17 cellular contexts compared by ENCODE assay signal in genomic region chr12:105315130-105315529, GRCh38. TPM values are rescaled to one million over a fixed set of nuclear protein-coding genes. Genes with fewer than 3 reads are reported as not detected.
A peak's percentile ranks its signal among the peaks of the same experiment; 100 is the strongest.
DNase-seq lines count a peak whose midpoint lies in the region; TF ChIP-seq lines count a peak whose summit lies in the region.
"Had no signal": no experiment of that assay in that cellular context is flagged by ENCODE, and none has a peak within 500 bp of the region (broad histone marks: within the 10 kb centered on the region; RNA-seq: fewer than 3 reads in every experiment).

No MANE protein-coding gene starts in this region.

- CTCF ChIA-PET in mammary epithelial cell (lab: Charles Lee; ENCODE audit: low non-redundant PET) = no interaction called here

- H3K4me3 Mint-ChIP-seq in glutamatergic neuron (ENCODE audit: unreplicated experiment) = no peak overlapping the region
- no peak overlapping the region for H3K4me3 Mint-ChIP-seq in CD14-positive monocyte
- H3K4me3 Mint-ChIP-seq: CD4-positive, CD25-positive, alpha-beta regulatory T cell had no signal

- dilution Hi-C loops in mammary epithelial cell (cut with HindIII; ENCODE audit: low sequenced_read_pairs) = loop anchor here (10.0 kb wide), 1 partner anchor 60 kb away; no protein-coding TSS in a partner anchor

- TF ChIP-seq EP300 in suprapubic skin (IDR thresholded peaks at IDR 0.05) = no peak

- peak overlapping the region; percentile 63 for H2AFZ ChIP-seq in mammary epithelial cell (ENCODE audit: low read depth, low read length)
- no peak overlapping the region for H2AFZ ChIP-seq in neuronal stem cell (ENCODE audit: low read length)

- H3K14ac ChIP-seq in neuronal stem cell (ENCODE audit: low read length) = no peak overlapping the region

- H3K4me1 ChIP-seq in mammary epithelial cell (ENCODE audit: insufficient read depth, low read length) (peaks cover 42% of the 10 kb centered on the region), breast epithelium (no peaks in the 10 kb centered on the region), esophagus squamous epithelium (peaks cover 0 to 44% (median 18%) of the 10 kb centered on the region in 3 donors), suprapubic skin (peaks cover 30% of the 10 kb centered on the region), neuronal stem cell (ENCODE audit: control insufficient read depth in 2 of 2, insufficient read depth in 1 of 2, low read depth in 1 of 2, low read length in 2 of 2) (no peaks in the 10 kb centered on the region)

- H3K36me3 ChIP-seq in mammary epithelial cell (ENCODE audit: insufficient read depth, low read length) (no peaks in the 10 kb centered on the region), breast epithelium (no peaks in the 10 kb centered on the region), esophagus squamous epithelium (no peaks in the 10 kb centered on the region), suprapubic skin (no peaks in the 10 kb centered on the region), neuronal stem cell (replicated peaks in 1 of 2; ENCODE audit: control insufficient read depth in 2 of 2, insufficient read depth in 2 of 2, low read length in 2 of 2) (no peaks in the 10 kb centered on the region)

- BruUV-seq in mammary epithelial cell (replicated peaks; lab: Mats Ljungman, UMichigan) = no TSS peak

- no peak overlapping the region for H3K4me3 ChIP-seq in mammary epithelial cell (replicated peaks in 1 of 3; ENCODE audit: insufficient read depth in 1 of 3, low read depth in 2 of 3, low read length in 3 of 3)
- H3K4me3 ChIP-seq in breast epithelium = no peak overlapping the region
- no peak overlapping the region for H3K4me3 ChIP-seq in esophagus squamous epithelium
- no peak overlapping the region for H3K4me3 ChIP-seq in suprapubic skin
- no peak overlapping the region for H3K4me3 ChIP-seq in neuronal stem cell (ENCODE audit: low read length in 2 of 2)
- H3K4me3 ChIP-seq: SJSA1 had no signal

- DNase-seq in mammary epithelial cell (no peak), breast epithelium (ENCODE audit: low spot score in 2 of 2) (no peak), esophagus squamous epithelium (lab: John Stamatoyannopoulos, UW) (no peak), suprapubic skin (ENCODE audit: low spot score in 2 of 2) (no peak), glutamatergic neuron (no peak), CD14-positive monocyte (ENCODE audit: low spot score) (no peak), neuronal stem cell (ENCODE audit: low spot score) (no peak)
- DNase-seq: CD4-positive, CD25-positive, alpha-beta regulatory T cell; DMS79 treated with DMSO at 0.1 percent for 48 hours; HCEC 1CT; NCI-H1436 treated with DMSO at 0.1 percent for 48 hours; NCI-H2081; NCI-H774; RPMI8226 had no signal

- H2BK15ac ChIP-seq in neuronal stem cell (ENCODE audit: low read length) = no peak overlapping the region

- no peak overlapping the region for H2AK5ac ChIP-seq in neuronal stem cell (ENCODE audit: low read depth, low read length)

- peak overlapping the region; percentile 69 for H3K27ac ChIP-seq in mammary epithelial cell (ENCODE audit: insufficient read depth, low read depth, low read length)
- no peak overlapping the region for H3K27ac ChIP-seq in breast epithelium
- H3K27ac ChIP-seq in VCaP = peak overlapping the region; percentile 36
- H3K27ac ChIP-seq in esophagus squamous epithelium = peak overlapping the region; percentile 23 to 65 (median 37)
- peak overlapping the region; percentile 54 for H3K27ac ChIP-seq in suprapubic skin
- no peak overlapping the region for H3K27ac ChIP-seq in neuronal stem cell (replicated peaks; ENCODE audit: low read length)
- H3K27ac ChIP-seq: HL-60, SJSA1 had no signal

- H3K27ac Mint-ChIP-seq in glutamatergic neuron (ENCODE audit: unreplicated experiment) = no peak overlapping the region
- no peak overlapping the region for H3K27ac Mint-ChIP-seq in CD14-positive monocyte
- H3K27ac Mint-ChIP-seq: CD4-positive, CD25-positive, alpha-beta regulatory T cell had no signal

- H3K9me3 Mint-ChIP-seq in glutamatergic neuron (ENCODE audit: unreplicated experiment) (peaks cover 4% of the 10 kb centered on the region), CD14-positive monocyte (peaks cover 8 to 20% (median 14%) of the 10 kb centered on the region in 7 donors)

- H3K4ac ChIP-seq in neuronal stem cell (ENCODE audit: low read length) = no peak overlapping the region

- H2BK5ac ChIP-seq in neuronal stem cell (ENCODE audit: low read length) = no peak overlapping the region

- no peaks in the 10 kb centered on the region for H3K27me3 ChIP-seq in mammary epithelial cell (ENCODE audit: insufficient read depth, low read length)
- H3K27me3 ChIP-seq in breast epithelium = no peaks in the 10 kb centered on the region
- no peaks in the 10 kb centered on the region for H3K27me3 ChIP-seq in esophagus squamous epithelium
- H3K27me3 ChIP-seq in suprapubic skin = no peaks in the 10 kb centered on the region
- peaks cover 0 to 6% (median 0%) of the 10 kb centered on the region in 3 experiments for H3K27me3 ChIP-seq in neuronal stem cell (ENCODE audit: control insufficient read depth in 3 of 3, insufficient read depth in 3 of 3, low read depth in 1 of 3, low read length in 3 of 3)
- H3K27me3 ChIP-seq: SJSA1 had no signal

- H3K23ac ChIP-seq in neuronal stem cell (ENCODE audit: low read depth, low read length, poor library complexity) = no peak overlapping the region

- H3K4me1 Mint-ChIP-seq in glutamatergic neuron (ENCODE audit: low read depth, unreplicated experiment) (no peaks in the 10 kb centered on the region), CD14-positive monocyte (no peaks in the 10 kb centered on the region)

- no peak overlapping the region for H4K8ac ChIP-seq in neuronal stem cell (ENCODE audit: low read depth, low read length)

- H2BK120ac ChIP-seq in neuronal stem cell (ENCODE audit: low read depth, low read length) = no peak overlapping the region

- 100% methylated on average over 2 of the region's 2 CpGs for WGBS in mammary epithelial cell (ENCODE audit: low coverage, missing lambda C conversion rate)
- 45 to 51% methylated on average over 2 of the region's 2 CpGs for WGBS in esophagus squamous epithelium, 2 donors
- WGBS in suprapubic skin = 53% methylated on average over 2 of the region's 2 CpGs
- no CpG with 5 or more reads among the region's 2 CpGs for WGBS in neuronal stem cell (ENCODE audit: extremely low coverage in 2 of 2, insufficient read length in 2 of 2, insufficient replicate concordance in 1 of 2), 2 donors

- no peaks in the 10 kb centered on the region for H3K79me1 ChIP-seq in neuronal stem cell (ENCODE audit: low read depth, low read length)

- H2BK12ac ChIP-seq in neuronal stem cell (ENCODE audit: low read length) = no peak overlapping the region

- in situ Hi-C loops in mammary epithelial cell (cut with MboI; ENCODE audit: low sequenced_read_pairs in 2 of 2) = no loop called here

- H3K18ac ChIP-seq in neuronal stem cell (ENCODE audit: low read length) = no peak overlapping the region

- H3K9ac ChIP-seq in mammary epithelial cell (ENCODE audit: insufficient read depth, low read length) (no peak overlapping the region), neuronal stem cell (ENCODE audit: low read depth, low read length, poor library complexity) (no peak overlapping the region)

- no peaks in the 10 kb centered on the region for H4K20me1 ChIP-seq in mammary epithelial cell (ENCODE audit: insufficient read depth, low read length)

- TF ChIP-seq POLR2A in breast epithelium (IDR thresholded peaks at IDR 0.05) (no peak), esophagus squamous epithelium (IDR thresholded peaks at IDR 0.05) (no peak), suprapubic skin (IDR thresholded peaks at IDR 0.05) (no peak)

- no peak overlapping the region for H3K4me2 ChIP-seq in mammary epithelial cell (ENCODE audit: insufficient read depth, low read depth, low read length)
- H3K4me2 ChIP-seq in neuronal stem cell (ENCODE audit: insufficient read depth, low read length, poor library complexity, severe bottlenecking) = no peak overlapping the region

- TF ChIP-seq CTCF in mammary epithelial cell (conservative IDR thresholded peaks at IDR 0.05 in 1 of 2, IDR thresholded peaks at IDR 0.05 in 1 of 2; ENCODE audit: extremely low read depth in 1 of 2, insufficient read depth in 1 of 2, low read depth in 1 of 2, low read length in 2 of 2) = no peak
- no peak for TF ChIP-seq CTCF in breast epithelium (IDR thresholded peaks at IDR 0.05)
- no peak for TF ChIP-seq CTCF in VCaP (conservative IDR thresholded peaks at IDR 0.05)
- no peak for TF ChIP-seq CTCF in esophagus squamous epithelium (IDR thresholded peaks at IDR 0.05)
- no peak for TF ChIP-seq CTCF in suprapubic skin (IDR thresholded peaks at IDR 0.05)
- TF ChIP-seq CTCF in glutamatergic neuron (IDR thresholded peaks at IDR 0.05; ENCODE audit: partially characterized antibody, unreplicated experiment) = no peak
- TF ChIP-seq CTCF in CD14-positive monocyte (IDR thresholded peaks at IDR 0.05) = no peak

- no peaks in the 10 kb centered on the region for H3K79me2 ChIP-seq in mammary epithelial cell (ENCODE audit: insufficient read depth, low read length)

- H3K36me3 Mint-ChIP-seq in glutamatergic neuron (ENCODE audit: unreplicated experiment) = peaks cover 16% of the 10 kb centered on the region
- H3K36me3 Mint-ChIP-seq in CD14-positive monocyte = no peaks in the 10 kb centered on the region

- H3K27me3 Mint-ChIP-seq in glutamatergic neuron (ENCODE audit: unreplicated experiment) (no peaks in the 10 kb centered on the region), CD14-positive monocyte (ENCODE audit: low read depth in 3 of 3) (peaks cover 0 to 5% (median 2%) of the 10 kb centered on the region in 3 donors)

- intact Hi-C loops in mammary epithelial cell (cut with micrococcal nuclease) = no loop called here
- intact Hi-C loops in breast epithelium (cut with DNase I; ENCODE audit: low total_unique reads) = loop anchor here (5.0 kb wide), 1 partner anchor 233 kb away; the partner anchor contains the start of gene ALDH1L2
- intact Hi-C loops in esophagus squamous epithelium (cut with DNase I) = no loop called here
- intact Hi-C loops in CD14-positive monocyte (cut with micrococcal nuclease) = no loop called here

- H4K91ac ChIP-seq in neuronal stem cell (ENCODE audit: low read depth, low read length, poor library complexity) = no peak overlapping the region

- H3K9me3 ChIP-seq in mammary epithelial cell (replicated peaks; ENCODE audit: insufficient read depth, low read length) (peaks cover 3% of the 10 kb centered on the region), breast epithelium (no peaks in the 10 kb centered on the region), esophagus squamous epithelium (no peaks in the 10 kb centered on the region), suprapubic skin (no peaks in the 10 kb centered on the region), neuronal stem cell (replicated peaks in 1 of 2; ENCODE audit: control insufficient read depth in 2 of 2, insufficient read depth in 1 of 2, low read depth in 1 of 2, low read length in 2 of 2) (peaks cover 1 to 5% of the 10 kb centered on the region in 2 donors)

RNA-seq across cellular contexts. Expression of gene C12orf75, which starts 15.4 kb away (rescaled TPM):
- total RNA-seq in mammary epithelial cell = 100 to 1,000 TPM in 1 of 2 donors, 10 to 100 TPM in 1; 88.7 to 177 TPM
- polyA plus RNA-seq in mammary epithelial cell = 115 TPM
- polyA minus RNA-seq in mammary epithelial cell = 64.7 TPM
- 10 to 100 TPM in 2 of 3 donors, 1 to 10 TPM in 1; 2.4 to 20.9 (median 20.0) TPM for total RNA-seq in breast epithelium
- total RNA-seq in esophagus squamous epithelium = 10 to 100 TPM in 3 of 4 donors, 1 to 10 TPM in 1; 8.5 to 56.3 (median 13.7) TPM
- total RNA-seq in suprapubic skin = 10 to 100 TPM; 17.4 to 28.5 (median 25.3) TPM
- total RNA-seq in glutamatergic neuron (ENCODE audit: unreplicated experiment) = 9.4 TPM
- under 1 TPM; 0.73 TPM for polyA plus RNA-seq in CD14-positive monocyte
- polyA plus RNA-seq in neuronal stem cell (2013, experiment 1 of 2) = 40.3 TPM
- 40.4 TPM for polyA plus RNA-seq in neuronal stem cell (2013, experiment 2 of 2)

Comparison
In these comparisons a context has a peak if more than half of its experiments do, and no peak if none do; other contexts are left out.
1. H3K27ac ChIP-seq: peak in mammary epithelial cell (single experiment), VCaP (single experiment), esophagus squamous epithelium (4 of 4) and suprapubic skin (single experiment); none in breast epithelium (0 of 2) and neuronal stem cell (single experiment).